In genomic region chr3:38129058-38129457, GRCh38 we compare ENCODE assay signal across 1 cellular context.
TF ChIP-seq lines count a peak whose summit lies in the region.

No MANE protein-coding gene starts in this region.

TF ChIP-seq in HepG2, 621 proteins besides CTCF, POLR2A, EP300 and RAD21:
- TF ChIP-seq ZKSCAN5 (CRISPR knock-in tag; IDR thresholded peaks at IDR 0.05) (no peak), ZUFSP (CRISPR knock-in tag; IDR thresholded peaks at IDR 0.05; ENCODE audit: borderline replicate concordance) (no peak)
